Comparison of ENCODE assay signal across 1 cellular context in the genomic region with DNA sequence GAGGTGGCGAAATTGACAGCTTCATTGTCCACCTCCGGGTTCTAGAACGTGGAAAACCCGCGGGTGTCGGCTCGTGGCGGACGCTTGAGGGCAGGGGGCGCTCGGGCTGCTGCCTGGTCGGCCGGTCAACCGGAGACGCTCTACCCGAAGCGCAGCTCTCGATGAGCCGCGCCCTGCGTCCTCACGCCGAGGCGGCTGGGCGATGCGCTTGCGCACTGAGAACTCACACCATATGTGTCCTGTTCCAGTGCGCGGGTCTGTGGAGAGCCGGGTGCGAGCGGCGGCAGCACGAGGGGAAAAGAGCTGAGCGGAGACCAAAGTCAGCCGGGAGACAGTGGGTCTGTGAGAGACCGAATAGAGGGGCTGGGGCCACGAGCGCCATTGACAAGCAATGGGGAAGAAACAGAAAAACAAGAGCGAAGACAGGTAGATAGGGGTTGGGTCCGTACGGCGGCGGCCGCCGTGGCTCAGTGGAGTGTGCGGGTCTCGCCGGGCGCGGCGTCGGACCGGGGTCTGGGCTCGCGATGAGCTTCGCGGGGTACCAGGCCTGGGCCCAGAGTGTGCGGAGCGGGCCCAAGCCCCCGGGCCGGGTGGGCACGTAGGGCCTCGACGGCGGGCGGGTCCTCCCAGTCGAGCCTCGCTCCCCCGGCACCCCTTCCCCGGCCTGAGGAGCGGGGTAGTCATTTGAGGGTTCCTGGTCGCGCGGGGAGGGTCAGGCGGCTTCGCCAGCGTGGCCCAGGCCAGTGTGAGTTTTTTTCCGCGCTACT.
A peak's percentile ranks its signal among the peaks of the same experiment; 100 is the strongest.
TF ChIP-seq lines count a peak whose summit lies in the region.

A gene with protein sequence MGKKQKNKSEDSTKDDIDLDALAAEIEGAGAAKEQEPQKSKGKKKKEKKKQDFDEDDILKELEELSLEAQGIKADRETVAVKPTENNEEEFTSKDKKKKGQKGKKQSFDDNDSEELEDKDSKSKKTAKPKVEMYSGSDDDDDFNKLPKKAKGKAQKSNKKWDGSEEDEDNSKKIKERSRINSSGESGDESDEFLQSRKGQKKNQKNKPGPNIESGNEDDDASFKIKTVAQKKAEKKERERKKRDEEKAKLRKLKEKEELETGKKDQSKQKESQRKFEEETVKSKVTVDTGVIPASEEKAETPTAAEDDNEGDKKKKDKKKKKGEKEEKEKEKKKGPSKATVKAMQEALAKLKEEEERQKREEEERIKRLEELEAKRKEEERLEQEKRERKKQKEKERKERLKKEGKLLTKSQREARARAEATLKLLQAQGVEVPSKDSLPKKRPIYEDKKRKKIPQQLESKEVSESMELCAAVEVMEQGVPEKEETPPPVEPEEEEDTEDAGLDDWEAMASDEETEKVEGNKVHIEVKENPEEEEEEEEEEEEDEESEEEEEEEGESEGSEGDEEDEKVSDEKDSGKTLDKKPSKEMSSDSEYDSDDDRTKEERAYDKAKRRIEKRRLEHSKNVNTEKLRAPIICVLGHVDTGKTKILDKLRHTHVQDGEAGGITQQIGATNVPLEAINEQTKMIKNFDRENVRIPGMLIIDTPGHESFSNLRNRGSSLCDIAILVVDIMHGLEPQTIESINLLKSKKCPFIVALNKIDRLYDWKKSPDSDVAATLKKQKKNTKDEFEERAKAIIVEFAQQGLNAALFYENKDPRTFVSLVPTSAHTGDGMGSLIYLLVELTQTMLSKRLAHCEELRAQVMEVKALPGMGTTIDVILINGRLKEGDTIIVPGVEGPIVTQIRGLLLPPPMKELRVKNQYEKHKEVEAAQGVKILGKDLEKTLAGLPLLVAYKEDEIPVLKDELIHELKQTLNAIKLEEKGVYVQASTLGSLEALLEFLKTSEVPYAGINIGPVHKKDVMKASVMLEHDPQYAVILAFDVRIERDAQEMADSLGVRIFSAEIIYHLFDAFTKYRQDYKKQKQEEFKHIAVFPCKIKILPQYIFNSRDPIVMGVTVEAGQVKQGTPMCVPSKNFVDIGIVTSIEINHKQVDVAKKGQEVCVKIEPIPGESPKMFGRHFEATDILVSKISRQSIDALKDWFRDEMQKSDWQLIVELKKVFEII (plus strand): TSS at position 226 of the 767 bp plus-strand sequence. CDS start 166 bp downstream, at position 392.

TF ChIP-seq in K562, 482 proteins besides CTCF, POLR2A, EP300 and RAD21 (continued from another document and continues in another):
- TF ChIP-seq U2AF1 (optimal IDR thresholded peaks at IDR 0.05; ENCODE audit: low read depth, low read length) = peak; percentile 8
- TF ChIP-seq FOXA1 (IDR thresholded peaks at IDR 0.05; ENCODE audit: borderline replicate concordance) = no peak
- TF ChIP-seq, protein P1, sequence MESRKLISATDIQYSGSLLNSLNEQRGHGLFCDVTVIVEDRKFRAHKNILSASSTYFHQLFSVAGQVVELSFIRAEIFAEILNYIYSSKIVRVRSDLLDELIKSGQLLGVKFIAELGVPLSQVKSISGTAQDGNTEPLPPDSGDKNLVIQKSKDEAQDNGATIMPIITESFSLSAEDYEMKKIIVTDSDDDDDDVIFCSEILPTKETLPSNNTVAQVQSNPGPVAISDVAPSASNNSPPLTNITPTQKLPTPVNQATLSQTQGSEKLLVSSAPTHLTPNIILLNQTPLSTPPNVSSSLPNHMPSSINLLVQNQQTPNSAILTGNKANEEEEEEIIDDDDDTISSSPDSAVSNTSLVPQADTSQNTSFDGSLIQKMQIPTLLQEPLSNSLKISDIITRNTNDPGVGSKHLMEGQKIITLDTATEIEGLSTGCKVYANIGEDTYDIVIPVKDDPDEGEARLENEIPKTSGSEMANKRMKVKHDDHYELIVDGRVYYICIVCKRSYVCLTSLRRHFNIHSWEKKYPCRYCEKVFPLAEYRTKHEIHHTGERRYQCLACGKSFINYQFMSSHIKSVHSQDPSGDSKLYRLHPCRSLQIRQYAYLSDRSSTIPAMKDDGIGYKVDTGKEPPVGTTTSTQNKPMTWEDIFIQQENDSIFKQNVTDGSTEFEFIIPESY (CRISPR knock-in tag; IDR thresholded peaks at IDR 0.05) = peak; percentile 50
- no peak for TF ChIP-seq FOXM1 (IDR thresholded peaks at IDR 0.05; ENCODE audit: low read depth)
- TF ChIP-seq FOXM1 (CRISPR knock-in tag; IDR thresholded peaks at IDR 0.05; ENCODE audit: low read depth) = 0 out of 2 replicates have a peak, but pooled peaks have one; percentile 17
- no peak for TF ChIP-seq HDGF (IDR thresholded peaks at IDR 0.05)
- no peak for TF ChIP-seq RNF2 (IDR thresholded peaks at IDR 0.05)
- TF ChIP-seq SP1 (CRISPR knock-in tag; IDR thresholded peaks at IDR 0.05) = 0 out of 2 replicates have a peak, but pooled peaks have one; percentile 38
- peak; percentile 81 for TF ChIP-seq MEIS2 (IDR thresholded peaks at IDR 0.05; ENCODE audit: partially characterized antibody)
- no peak for TF ChIP-seq ZNF830 (CRISPR knock-in tag; IDR thresholded peaks at IDR 0.05)
- no peak for TF ChIP-seq HNRNPUL1 (IDR thresholded peaks at IDR 0.05; ENCODE audit: low read length)
- TF ChIP-seq KAT2B (IDR thresholded peaks at IDR 0.05; ENCODE audit: low read depth, low read length) = peak; percentile 90
- TF ChIP-seq CCNT2 (IDR thresholded peaks at IDR 0.05; ENCODE audit: borderline replicate concordance, extremely low read depth, insufficient read length, low read depth, low read length) = peak; percentile 72
- peak; percentile 64 for TF ChIP-seq TAF7 (tag; IDR thresholded peaks at IDR 0.05)
- TF ChIP-seq, protein P2, sequence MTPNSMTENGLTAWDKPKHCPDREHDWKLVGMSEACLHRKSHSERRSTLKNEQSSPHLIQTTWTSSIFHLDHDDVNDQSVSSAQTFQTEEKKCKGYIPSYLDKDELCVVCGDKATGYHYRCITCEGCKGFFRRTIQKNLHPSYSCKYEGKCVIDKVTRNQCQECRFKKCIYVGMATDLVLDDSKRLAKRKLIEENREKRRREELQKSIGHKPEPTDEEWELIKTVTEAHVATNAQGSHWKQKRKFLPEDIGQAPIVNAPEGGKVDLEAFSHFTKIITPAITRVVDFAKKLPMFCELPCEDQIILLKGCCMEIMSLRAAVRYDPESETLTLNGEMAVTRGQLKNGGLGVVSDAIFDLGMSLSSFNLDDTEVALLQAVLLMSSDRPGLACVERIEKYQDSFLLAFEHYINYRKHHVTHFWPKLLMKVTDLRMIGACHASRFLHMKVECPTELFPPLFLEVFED (CRISPR knock-in tag; conservative IDR thresholded peaks at IDR 0.05) = peak; percentile 71; the same call in 1 of the 2 replicates
- TF ChIP-seq PHF20 (IDR thresholded peaks at IDR 0.05; ENCODE audit: partially characterized antibody) = peak; percentile 31
- TF ChIP-seq BHLHE40 (IDR thresholded peaks at IDR 0.05; ENCODE audit: low read length) = peak; percentile 48
- TF ChIP-seq CBFA2T3 (IDR thresholded peaks at IDR 0.05) = no peak; the same call in 1 of the 2 replicates
- peak; percentile 64; the same call in 1 of the 2 replicates for TF ChIP-seq XRCC5 (IDR thresholded peaks at IDR 0.05; ENCODE audit: low read depth, low read length)
- TF ChIP-seq, protein P3, sequence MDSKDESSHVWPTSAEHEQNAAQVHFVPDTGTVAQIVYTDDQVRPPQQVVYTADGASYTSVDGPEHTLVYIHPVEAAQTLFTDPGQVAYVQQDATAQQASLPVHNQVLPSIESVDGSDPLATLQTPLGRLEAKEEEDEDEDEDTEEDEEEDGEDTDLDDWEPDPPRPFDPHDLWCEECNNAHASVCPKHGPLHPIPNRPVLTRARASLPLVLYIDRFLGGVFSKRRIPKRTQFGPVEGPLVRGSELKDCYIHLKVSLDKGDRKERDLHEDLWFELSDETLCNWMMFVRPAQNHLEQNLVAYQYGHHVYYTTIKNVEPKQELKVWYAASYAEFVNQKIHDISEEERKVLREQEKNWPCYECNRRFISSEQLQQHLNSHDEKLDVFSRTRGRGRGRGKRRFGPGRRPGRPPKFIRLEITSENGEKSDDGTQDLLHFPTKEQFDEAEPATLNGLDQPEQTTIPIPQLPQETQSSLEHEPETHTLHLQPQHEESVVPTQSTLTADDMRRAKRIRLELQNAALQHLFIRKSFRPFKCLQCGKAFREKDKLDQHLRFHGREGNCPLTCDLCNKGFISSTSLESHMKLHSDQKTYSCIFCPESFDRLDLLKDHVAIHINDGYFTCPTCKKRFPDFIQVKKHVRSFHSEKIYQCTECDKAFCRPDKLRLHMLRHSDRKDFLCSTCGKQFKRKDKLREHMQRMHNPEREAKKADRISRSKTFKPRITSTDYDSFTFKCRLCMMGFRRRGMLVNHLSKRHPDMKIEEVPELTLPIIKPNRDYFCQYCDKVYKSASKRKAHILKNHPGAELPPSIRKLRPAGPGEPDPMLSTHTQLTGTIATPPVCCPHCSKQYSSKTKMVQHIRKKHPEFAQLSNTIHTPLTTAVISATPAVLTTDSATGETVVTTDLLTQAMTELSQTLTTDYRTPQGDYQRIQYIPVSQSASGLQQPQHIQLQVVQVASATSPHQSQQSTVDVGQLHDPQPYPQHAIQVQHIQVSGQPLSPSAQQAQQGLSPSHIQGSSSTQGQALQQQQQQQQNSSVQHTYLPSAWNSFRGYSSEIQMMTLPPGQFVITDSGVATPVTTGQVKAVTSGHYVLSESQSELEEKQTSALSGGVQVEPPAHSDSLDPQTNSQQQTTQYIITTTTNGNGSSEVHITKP (IDR thresholded peaks at IDR 0.05; ENCODE audit: partially characterized antibody) = peak; percentile 32
- TF ChIP-seq RBM34 (IDR thresholded peaks at IDR 0.05; ENCODE audit: borderline replicate concordance, insufficient read depth, low read length) = no peak
- TF ChIP-seq, protein P4, sequence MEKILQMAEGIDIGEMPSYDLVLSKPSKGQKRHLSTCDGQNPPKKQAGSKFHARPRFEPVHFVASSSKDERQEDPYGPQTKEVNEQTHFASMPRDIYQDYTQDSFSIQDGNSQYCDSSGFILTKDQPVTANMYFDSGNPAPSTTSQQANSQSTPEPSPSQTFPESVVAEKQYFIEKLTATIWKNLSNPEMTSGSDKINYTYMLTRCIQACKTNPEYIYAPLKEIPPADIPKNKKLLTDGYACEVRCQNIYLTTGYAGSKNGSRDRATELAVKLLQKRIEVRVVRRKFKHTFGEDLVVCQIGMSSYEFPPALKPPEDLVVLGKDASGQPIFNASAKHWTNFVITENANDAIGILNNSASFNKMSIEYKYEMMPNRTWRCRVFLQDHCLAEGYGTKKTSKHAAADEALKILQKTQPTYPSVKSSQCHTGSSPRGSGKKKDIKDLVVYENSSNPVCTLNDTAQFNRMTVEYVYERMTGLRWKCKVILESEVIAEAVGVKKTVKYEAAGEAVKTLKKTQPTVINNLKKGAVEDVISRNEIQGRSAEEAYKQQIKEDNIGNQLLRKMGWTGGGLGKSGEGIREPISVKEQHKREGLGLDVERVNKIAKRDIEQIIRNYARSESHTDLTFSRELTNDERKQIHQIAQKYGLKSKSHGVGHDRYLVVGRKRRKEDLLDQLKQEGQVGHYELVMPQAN (IDR thresholded peaks at IDR 0.05; ENCODE audit: borderline replicate concordance) = peak; percentile 85; the same call in 1 of the 2 replicates
- 0 out of 2 replicates have a peak, but pooled peaks have one; percentile 60 for TF ChIP-seq MTA1 (IDR thresholded peaks at IDR 0.05; ENCODE audit: borderline replicate concordance)
- TF ChIP-seq FIP1L1 (IDR thresholded peaks at IDR 0.05; ENCODE audit: low read depth, low read length, poor library complexity, severe bottlenecking) = peak; percentile 82
- TF ChIP-seq PHF21A (IDR thresholded peaks at IDR 0.05; ENCODE audit: borderline replicate concordance, low read depth) = no peak
- TF ChIP-seq NRF1 (conservative IDR thresholded peaks at IDR 0.05 in 1 of 2, IDR thresholded peaks at IDR 0.05 in 1 of 2) = peak; percentile 97 to 98
- TF ChIP-seq, protein P5, sequence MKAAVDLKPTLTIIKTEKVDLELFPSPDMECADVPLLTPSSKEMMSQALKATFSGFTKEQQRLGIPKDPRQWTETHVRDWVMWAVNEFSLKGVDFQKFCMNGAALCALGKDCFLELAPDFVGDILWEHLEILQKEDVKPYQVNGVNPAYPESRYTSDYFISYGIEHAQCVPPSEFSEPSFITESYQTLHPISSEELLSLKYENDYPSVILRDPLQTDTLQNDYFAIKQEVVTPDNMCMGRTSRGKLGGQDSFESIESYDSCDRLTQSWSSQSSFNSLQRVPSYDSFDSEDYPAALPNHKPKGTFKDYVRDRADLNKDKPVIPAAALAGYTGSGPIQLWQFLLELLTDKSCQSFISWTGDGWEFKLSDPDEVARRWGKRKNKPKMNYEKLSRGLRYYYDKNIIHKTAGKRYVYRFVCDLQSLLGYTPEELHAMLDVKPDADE (conservative IDR thresholded peaks at IDR 0.05; ENCODE audit: control insufficient read depth, low read depth, low read length) = peak; percentile 38; the same call in 1 of the 2 replicates
- TF ChIP-seq SRSF9 (IDR thresholded peaks at IDR 0.05; ENCODE audit: borderline replicate concordance, low read depth, low read length) = no peak
- TF ChIP-seq YBX1 (IDR thresholded peaks at IDR 0.05) = no peak
- TF ChIP-seq, protein P6, sequence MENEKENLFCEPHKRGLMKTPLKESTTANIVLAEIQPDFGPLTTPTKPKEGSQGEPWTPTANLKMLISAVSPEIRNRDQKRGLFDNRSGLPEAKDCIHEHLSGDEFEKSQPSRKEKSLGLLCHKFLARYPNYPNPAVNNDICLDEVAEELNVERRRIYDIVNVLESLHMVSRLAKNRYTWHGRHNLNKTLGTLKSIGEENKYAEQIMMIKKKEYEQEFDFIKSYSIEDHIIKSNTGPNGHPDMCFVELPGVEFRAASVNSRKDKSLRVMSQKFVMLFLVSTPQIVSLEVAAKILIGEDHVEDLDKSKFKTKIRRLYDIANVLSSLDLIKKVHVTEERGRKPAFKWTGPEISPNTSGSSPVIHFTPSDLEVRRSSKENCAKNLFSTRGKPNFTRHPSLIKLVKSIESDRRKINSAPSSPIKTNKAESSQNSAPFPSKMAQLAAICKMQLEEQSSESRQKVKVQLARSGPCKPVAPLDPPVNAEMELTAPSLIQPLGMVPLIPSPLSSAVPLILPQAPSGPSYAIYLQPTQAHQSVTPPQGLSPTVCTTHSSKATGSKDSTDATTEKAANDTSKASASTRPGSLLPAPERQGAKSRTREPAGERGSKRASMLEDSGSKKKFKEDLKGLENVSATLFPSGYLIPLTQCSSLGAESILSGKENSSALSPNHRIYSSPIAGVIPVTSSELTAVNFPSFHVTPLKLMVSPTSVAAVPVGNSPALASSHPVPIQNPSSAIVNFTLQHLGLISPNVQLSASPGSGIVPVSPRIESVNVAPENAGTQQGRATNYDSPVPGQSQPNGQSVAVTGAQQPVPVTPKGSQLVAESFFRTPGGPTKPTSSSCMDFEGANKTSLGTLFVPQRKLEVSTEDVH (IDR thresholded peaks at IDR 0.05; ENCODE audit: low read depth, partially characterized antibody) = peak; percentile 40
- peak; percentile 80 for TF ChIP-seq CTBP1 (IDR thresholded peaks at IDR 0.05; ENCODE audit: borderline replicate concordance)
- TF ChIP-seq BDP1 (IDR thresholded peaks at IDR 0.05; ENCODE audit: insufficient read depth, insufficient read length) = no peak
- no peak for TF ChIP-seq STAT5A (IDR thresholded peaks at IDR 0.05; ENCODE audit: borderline replicate concordance, low read length)
- TF ChIP-seq ZNF583 (CRISPR knock-in tag; IDR thresholded peaks at IDR 0.05) = peak; percentile 70; the same call in 1 of the 2 replicates
- no peak for TF ChIP-seq POLR3A (IDR thresholded peaks at IDR 0.05; ENCODE audit: borderline replicate concordance, extremely low read depth, insufficient read depth, insufficient read length)
- TF ChIP-seq, protein P7, sequence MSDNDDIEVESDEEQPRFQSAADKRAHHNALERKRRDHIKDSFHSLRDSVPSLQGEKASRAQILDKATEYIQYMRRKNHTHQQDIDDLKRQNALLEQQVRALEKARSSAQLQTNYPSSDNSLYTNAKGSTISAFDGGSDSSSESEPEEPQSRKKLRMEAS (CRISPR knock-in tag; IDR thresholded peaks at IDR 0.05) = peak; percentile 92
- TF ChIP-seq MAZ (CRISPR knock-in tag; conservative IDR thresholded peaks at IDR 0.05 in 1 of 2, IDR thresholded peaks at IDR 0.05 in 1 of 2) = peak; percentile 40 to 56
- no peak for TF ChIP-seq ZSCAN32 (CRISPR knock-in tag; IDR thresholded peaks at IDR 0.05)
- peak; percentile 76 for TF ChIP-seq TAF9B (IDR thresholded peaks at IDR 0.05; ENCODE audit: partially characterized antibody)
- no peak for TF ChIP-seq KLF1 (tag; IDR thresholded peaks at IDR 0.05)
